8 cellular contexts compared by ENCODE assay signal in the genomic region with DNA sequence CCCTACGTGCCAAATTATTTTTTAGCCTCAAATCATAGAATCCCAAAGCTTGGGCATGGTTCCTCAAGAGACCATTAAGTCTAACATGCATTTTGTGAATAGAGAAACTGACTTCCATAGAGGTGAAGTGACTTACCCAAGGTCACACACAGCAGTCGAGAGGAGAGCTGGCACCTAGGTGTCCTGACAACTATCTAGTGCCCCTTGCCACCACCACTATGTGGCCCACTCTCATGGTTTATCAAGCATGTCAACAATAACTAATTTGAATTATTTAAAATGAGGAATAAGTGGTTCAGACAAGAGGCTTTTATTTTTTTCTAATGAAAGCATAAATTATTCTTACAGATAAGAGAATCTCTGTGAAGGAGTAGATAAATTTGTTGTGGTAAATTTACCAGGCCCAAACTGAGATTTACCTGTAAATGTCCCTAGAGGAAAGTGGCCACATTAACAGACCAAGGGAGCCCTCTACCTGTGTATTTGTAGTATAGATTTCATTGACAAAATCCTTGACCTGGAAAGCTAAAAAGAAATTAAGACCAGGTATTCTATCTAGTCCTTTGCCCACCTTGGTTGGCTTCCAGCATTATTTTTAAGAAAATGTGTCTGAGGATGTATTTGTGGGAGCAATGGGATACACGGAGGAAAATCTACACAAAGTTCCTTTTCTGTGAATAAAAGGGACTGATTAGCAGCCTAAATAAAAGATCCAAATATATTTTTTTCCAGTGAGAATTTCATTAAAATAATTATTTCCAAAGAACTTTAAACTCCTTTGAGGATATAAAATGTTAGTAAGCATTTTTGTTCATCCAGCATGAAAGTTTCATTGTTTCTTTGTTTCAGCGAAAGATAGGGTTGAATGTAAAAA. TPM values are rescaled to one million over a fixed set of nuclear protein-coding genes. Genes with fewer than 3 reads are reported as not detected.
DNase-seq lines count a peak whose midpoint lies in the region; ATAC-seq and TF ChIP-seq lines count a peak whose summit lies in the region.

No MANE protein-coding gene starts in this region.

- CTCF ChIA-PET in A673 (lab: Charles Lee): interaction anchor here (1.0 kb wide), 1 partner anchor 357 kb away, joined by 9 read pairs; no protein-coding TSS in a partner anchor

- no peaks in the 10 kb centered on the region for H3K9me3 ChIP-seq in A673 (ENCODE audit: low read depth, low read length, poor library complexity, severe bottlenecking)
- no peaks in the 10 kb centered on the region for H3K9me3 ChIP-seq in lung (ENCODE audit: control insufficient read depth in 2 of 2, insufficient read depth in 1 of 2, low read length in 1 of 2)

- intact Hi-C loops in A673 (cut with micrococcal nuclease; ENCODE audit: unreplicated experiment): loop anchor here (1.0 kb wide), 1 partner anchor 357 kb away; no protein-coding TSS in a partner anchor

- no peak overlapping the region for H3K27ac Mint-ChIP-seq in stimulated activated naive CD8-positive, alpha-beta T cell treated with anti-CD3 and anti-CD28 coated beads, Interleukin-15, amount 100 ng/mL, for 72 hours

- no peaks in the 10 kb centered on the region for H3K27me3 ChIP-seq in A673 (replicated peaks; ENCODE audit: insufficient read depth, low read depth, low read length, poor library complexity)
- H3K27me3 ChIP-seq in brain microvascular endothelial cell (replicated peaks): no peaks in the 10 kb centered on the region
- H3K27me3 ChIP-seq in lung (ENCODE audit: control insufficient read depth, insufficient read depth): no peaks in the 10 kb centered on the region

- in situ Hi-C loops in brain microvascular endothelial cell (cut with HindIII; ENCODE audit: low pct_ligation_motif_present, low sequenced_read_pairs): no loop called here

- 72 to 78% methylated on average over 4 of the region's 4 CpGs for WGBS in lung, 2 donors

- TF ChIP-seq CTCF in A673 (conservative IDR thresholded peaks at IDR 0.05; ENCODE audit: low read depth, low read length) (peak; percentile 54), brain microvascular endothelial cell (IDR thresholded peaks at IDR 0.05; ENCODE audit: low read depth, low read length, missing control alignments) (peak; percentile 52), lung (IDR thresholded peaks at IDR 0.05; ENCODE audit: control extremely low read depth, extremely low read depth) (peak; percentile 4)

- no peak overlapping the region for H3K4me3 Mint-ChIP-seq in stimulated activated naive CD8-positive, alpha-beta T cell treated with anti-CD3 and anti-CD28 coated beads, Interleukin-15, amount 100 ng/mL, for 72 hours

- H3K4me3 ChIP-seq in A673 (ENCODE audit: low read depth, low read length, poor library complexity, severe bottlenecking): no peak overlapping the region
- H3K4me3 ChIP-seq in brain microvascular endothelial cell (ENCODE audit: low read depth, low read length): no peak overlapping the region
- H3K4me3 ChIP-seq in lung: no peak overlapping the region

- ATAC-seq in lung (ENCODE audit: insufficient read depth, low FRiP score) (no peak), GM19328 (IDR thresholded peaks at IDR 0.05; ENCODE audit: unreplicated experiment) (no peak), HG03565 (IDR thresholded peaks at IDR 0.05; ENCODE audit: unreplicated experiment) (no peak)
- ATAC-seq in stimulated activated naive CD8-positive, alpha-beta T cell treated with anti-CD3 and anti-CD28 coated beads, Interleukin-15, amount 100 ng/mL, for 72 hours: no peak

- H3K27me3 Mint-ChIP-seq in stimulated activated naive CD8-positive, alpha-beta T cell treated with anti-CD3 and anti-CD28 coated beads, Interleukin-15, amount 100 ng/mL, for 72 hours: no peaks in the 10 kb centered on the region

- POLR2A ChIA-PET in A673 (lab: Charles Lee; ENCODE audit: low non-redundant PET): interaction anchor here (0.5 kb wide), 1 partner anchor 56 kb away, joined by 3 read pairs; no protein-coding TSS in a partner anchor

- H3K27ac ChIP-seq in A673 (ENCODE audit: low read depth, low read length, poor library complexity, severe bottlenecking) (no peak overlapping the region), brain microvascular endothelial cell (no peak overlapping the region), lung (ENCODE audit: low read depth in 1 of 2, low read length in 1 of 2) (no peak overlapping the region)

- H3K36me3 ChIP-seq in A673 (ENCODE audit: insufficient read depth, low read length, poor library complexity, severe bottlenecking) (no peaks in the 10 kb centered on the region), brain microvascular endothelial cell (replicated peaks) (no peaks in the 10 kb centered on the region), lung (ENCODE audit: control insufficient read depth in 2 of 2, insufficient read depth in 2 of 2, low read length in 2 of 2) (no peaks in the 10 kb centered on the region)

- peaks cover 13% of the 10 kb centered on the region for H3K4me1 ChIP-seq in A673 (ENCODE audit: insufficient read depth, low read length, poor library complexity, severe bottlenecking)
- no peaks in the 10 kb centered on the region for H3K4me1 ChIP-seq in lung (ENCODE audit: control insufficient read depth in 2 of 2, insufficient read depth in 2 of 2, low read length in 2 of 2)

- peaks cover 18% of the 10 kb centered on the region for H3K4me1 Mint-ChIP-seq in stimulated activated naive CD8-positive, alpha-beta T cell treated with anti-CD3 and anti-CD28 coated beads, Interleukin-15, amount 100 ng/mL, for 72 hours

- DNase-seq in A673 (ENCODE audit: low spot score) (peak; percentile 17), EH (ENCODE audit: low read depth) (peak; percentile 47), NCI-H2171 (lab: John Stamatoyannopoulos, UW) (peak; percentile 50), brain microvascular endothelial cell (peak; percentile 18), lung (ENCODE audit: low spot score) (no peak)
- no peak for DNase-seq in stimulated activated naive CD8-positive, alpha-beta T cell treated with anti-CD3 and anti-CD28 coated beads, Interleukin-15, amount 100 ng/mL, for 72 hours

- no peaks in the 10 kb centered on the region for H3K9me3 Mint-ChIP-seq in stimulated activated naive CD8-positive, alpha-beta T cell treated with anti-CD3 and anti-CD28 coated beads, Interleukin-15, amount 100 ng/mL, for 72 hours

- BruUV-seq in A673 (replicated peaks; lab: Mats Ljungman, UMichigan): no TSS peak

RNA-seq across cellular contexts. Expression of a gene that starts 49.1 kb away (rescaled TPM):
- total RNA-seq in A673 (2021): 1.7 and 2.5 TPM in 2 replicates
- 10 to 100 TPM in 1 of 2 donors, 1 to 10 TPM in 1; 7.7 to 10.5 TPM for total RNA-seq in lung
- 1 to 10 TPM; 1.1 to 1.3 TPM for polyA plus RNA-seq in lung

RNA-seq across cellular contexts. Expression of a gene that starts 49.3 kb away (rescaled TPM):
- total RNA-seq in A673 (2021) (54.8 and 55.1 TPM in 2 replicates), lung (10 to 100 TPM; 26.5 to 34.5 TPM)
- polyA plus RNA-seq in lung: 10 to 100 TPM; 11.5 to 26.3 TPM

Comparison
In these comparisons a context has a peak if more than half of its experiments do, and no peak if none do; other contexts are left out.
1. DNase-seq: peak in A673 (single experiment), EH (single experiment), NCI-H2171 (single experiment) and brain microvascular endothelial cell (single experiment); none in lung (single experiment) and stimulated activated naive CD8-positive, alpha-beta T cell treated with anti-CD3 and anti-CD28 coated beads, Interleukin-15, amount 100 ng/mL, for 72 hours (0 of 2).
2. CTCF ChIP-seq: peak in every context shown above with its lines; median percentile 54 in A673; 52 in brain microvascular endothelial cell; 4 in lung.